In the genomic region with DNA sequence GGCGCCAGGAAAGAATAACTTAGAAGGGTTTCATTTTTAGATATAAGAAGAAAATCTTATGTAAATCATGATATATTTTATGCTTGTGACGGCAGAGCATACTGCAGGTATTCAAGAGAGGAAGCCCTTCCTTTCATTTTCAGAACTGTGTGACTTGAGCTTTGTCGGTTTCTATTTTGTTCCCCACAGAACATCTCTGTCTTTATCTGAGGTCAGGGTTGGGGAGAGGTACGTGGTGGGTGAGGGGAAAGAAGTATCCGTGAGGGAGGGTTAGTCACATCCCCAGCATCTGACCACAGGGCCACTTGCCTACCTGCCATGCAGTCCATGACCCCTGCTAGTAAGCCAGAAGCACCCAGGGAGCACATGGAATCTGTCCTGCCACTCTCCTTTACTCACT, we compare ENCODE assay signal across 10 cellular contexts.
DNase-seq lines count a peak whose midpoint lies in the region; ATAC-seq and TF ChIP-seq lines count a peak whose summit lies in the region.
"Had no signal": no experiment of that assay in that cellular context is flagged by ENCODE, and none has a peak within 500 bp of the region (broad histone marks: within the 10 kb centered on the region; RNA-seq: fewer than 3 reads in every experiment).

No MANE protein-coding gene starts in this region.

- no peak overlapping the region for H4K8ac ChIP-seq in trophoblast cell (ENCODE audit: low read depth, low read length)

- DNase-seq in GM06990 (ENCODE audit: extremely low read depth, insufficient read length) = peak; percentile 45
- DNase-seq in OCI-M1 (lab: John Stamatoyannopoulos, UW) = peak; percentile 22
- no peak for DNase-seq in KBM-7
- no peak for DNase-seq in trophoblast cell
- DNase-seq in HT-29 (ENCODE audit: low spot score) = no peak
- DNase-seq in iPS-NIHi11 (ENCODE audit: low spot score) = no peak
- DNase-seq: Calu3, foreskin melanocyte had no signal

- no CpG with 5 or more reads among the region's 5 CpGs for WGBS in trophoblast cell (ENCODE audit: extremely low coverage, insufficient coverage, insufficient read length)

- no peak overlapping the region for H2BK120ac ChIP-seq in trophoblast cell (ENCODE audit: insufficient read depth, low read length, poor library complexity)

- no peak overlapping the region for H2AK5ac ChIP-seq in trophoblast cell (ENCODE audit: low read length)

- H4K91ac ChIP-seq in trophoblast cell (ENCODE audit: low read depth, low read length) = no peak overlapping the region

- H3K36me3 ChIP-seq in GM06990 (ENCODE audit: control insufficient read depth, insufficient read depth, low read length) (no peaks in the 10 kb centered on the region), trophoblast cell (ENCODE audit: control insufficient read depth in 1 of 2, insufficient read depth in 2 of 2, low read length in 2 of 2) (no peaks in the 10 kb centered on the region)

- no peak overlapping the region for H2AFZ ChIP-seq in trophoblast cell (ENCODE audit: insufficient read depth, low read length, poor library complexity)

- no peak overlapping the region for H3K4me2 ChIP-seq in trophoblast cell (ENCODE audit: low read length)

- no peak overlapping the region for H2BK5ac ChIP-seq in trophoblast cell (ENCODE audit: low read depth, low read length, poor library complexity)

- H3K14ac ChIP-seq in trophoblast cell (ENCODE audit: low read length) = no peak overlapping the region

- no peak overlapping the region for H3K27ac ChIP-seq in trophoblast cell (ENCODE audit: low read depth, low read length)

- in situ Hi-C loops in KBM-7 (cut with MboI; ENCODE audit: low pct_unique_long_range_greater_than_20kb, low sequenced_read_pairs) = no loop called here

- no peaks in the 10 kb centered on the region for H3K4me1 ChIP-seq in trophoblast cell (ENCODE audit: control insufficient read depth in 1 of 2, insufficient read depth in 2 of 2, low read length in 2 of 2)

- ATAC-seq in GM19035 (IDR thresholded peaks at IDR 0.05; ENCODE audit: unreplicated experiment) (peak; percentile 80), HG02870 (IDR thresholded peaks at IDR 0.05; ENCODE audit: unreplicated experiment) (peak; percentile 66)

- no peak overlapping the region for H3K4ac ChIP-seq in trophoblast cell (ENCODE audit: low read depth, low read length)

- no peaks in the 10 kb centered on the region for H3K79me2 ChIP-seq in trophoblast cell (ENCODE audit: control insufficient read depth, insufficient read depth, low read length, poor library complexity)

- H3K27me3 ChIP-seq in GM06990 (replicated peaks; ENCODE audit: control insufficient read depth, insufficient read depth, low read length) = no peaks in the 10 kb centered on the region
- no peaks in the 10 kb centered on the region for H3K27me3 ChIP-seq in trophoblast cell (ENCODE audit: insufficient read depth, low read length)

- no peak overlapping the region for H3K18ac ChIP-seq in trophoblast cell (ENCODE audit: low read length)

- no peak overlapping the region for H3K23ac ChIP-seq in trophoblast cell (ENCODE audit: low read length)

- no peak overlapping the region for H3K9ac ChIP-seq in trophoblast cell (ENCODE audit: low read length)

- no peak for TF ChIP-seq CTCF in GM06990 (IDR thresholded peaks at IDR 0.05; ENCODE audit: insufficient read depth, low read length, poor library complexity, severe bottlenecking)

- H4K12ac ChIP-seq in trophoblast cell (ENCODE audit: low read depth, low read length) = no peak overlapping the region

- H2BK12ac ChIP-seq in trophoblast cell (ENCODE audit: low read length) = no peak overlapping the region

- H3K9me3 ChIP-seq in trophoblast cell (ENCODE audit: insufficient read depth, low read depth, low read length) = no peaks in the 10 kb centered on the region

- H3K4me3 ChIP-seq in GM06990 (replicated peaks; ENCODE audit: low read depth, low read length) (peak overlapping the region; percentile 25), trophoblast cell (ENCODE audit: low read depth, low read length) (no peak overlapping the region)

- no peaks in the 10 kb centered on the region for H3K79me1 ChIP-seq in trophoblast cell (ENCODE audit: low read length)

Comparison
In these comparisons a context has a peak if more than half of its experiments do, and no peak if none do; other contexts are left out.
1. DNase-seq: peak in GM06990 (single experiment) and OCI-M1 (single experiment); none in KBM-7 (single experiment), trophoblast cell (0 of 2), HT-29 (single experiment) and iPS-NIHi11 (single experiment).